ENCODE assay signal across 7 cellular contexts in the genomic region with DNA sequence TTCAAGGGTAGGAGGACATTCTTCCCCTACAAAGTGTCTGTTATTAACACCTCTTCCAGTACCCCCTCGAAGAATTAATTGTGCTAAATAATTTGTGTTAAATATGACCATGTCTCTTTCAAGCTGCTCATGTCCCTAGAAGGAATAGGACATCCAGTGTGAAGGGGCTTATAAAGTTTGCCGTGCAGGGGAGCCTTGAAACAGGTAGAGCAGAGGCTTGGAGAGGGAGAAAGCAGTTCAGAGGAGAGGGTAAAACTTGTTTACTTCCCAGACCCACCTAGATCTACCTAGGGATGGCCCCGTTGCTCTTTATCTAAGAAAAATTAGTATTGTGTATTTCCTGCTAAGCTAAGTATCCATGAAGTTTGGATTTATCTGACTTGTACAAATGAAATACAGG.
"Had no signal": no experiment of that assay in that cellular context is flagged by ENCODE, and none has a peak within 500 bp of the region (broad histone marks: within the 10 kb centered on the region; RNA-seq: fewer than 3 reads in every experiment).

No MANE protein-coding gene starts in this region.

- ATAC-seq: GM23338, K562 had no signal

- DNase-seq: H9, HCEC 1CT, HFFc6, IMR-90, KG1 had no signal

- H3K4me3 Mint-ChIP-seq: GM23338, H9, HFFc6 had no signal

- H3K4me3 ChIP-seq: GM23338, K562 had no signal

- H3K27ac Mint-ChIP-seq: GM23338, H9, HFFc6 had no signal
